Comparison of ENCODE assay signal across 1 cellular context in genomic region chr3:113151475-113152031, GRCh38.
A peak's percentile ranks its signal among the peaks of the same experiment; 100 is the strongest.
TF ChIP-seq lines count a peak whose summit lies in the region.

No MANE protein-coding gene starts in this region.

TF ChIP-seq in HEK293, 187 proteins besides CTCF, POLR2A, EP300 and RAD21 (continued from another document and continues in another):
- TF ChIP-seq ZNF518A (tag by site-specific recombination; conservative IDR thresholded peaks at IDR 0.05; ENCODE audit: low read depth) (peak; percentile 30; the same call in 1 of the 2 replicates), ZNF223 (tag by site-specific recombination; IDR thresholded peaks at IDR 0.05) (peak; percentile 97), ZNF366 (tag by site-specific recombination; conservative IDR thresholded peaks at IDR 0.05) (peak; percentile 47; the same call in 1 of the 2 replicates), ZEB2 (tag by site-specific recombination; IDR thresholded peaks at IDR 0.05) (peak; percentile 65; the same call in 1 of the 2 replicates), ZBTB48 (tag by site-specific recombination; IDR thresholded peaks at IDR 0.05) (no peak), ZNF501 (tag by site-specific recombination; IDR thresholded peaks at IDR 0.05) (no peak), TSHZ1 (tag by site-specific recombination; IDR thresholded peaks at IDR 0.05; ENCODE audit: borderline replicate concordance) (peak; percentile 77), KLF10 (tag by site-specific recombination; IDR thresholded peaks at IDR 0.05) (peak; percentile 53; the same call in 1 of the 2 replicates), GLIS1 (tag by site-specific recombination; IDR thresholded peaks at IDR 0.05) (peak; percentile 96), ZIC2 (tag by site-specific recombination; IDR thresholded peaks at IDR 0.05) (peak; percentile 95), TCF7L2 (IDR thresholded peaks at IDR 0.05; ENCODE audit: borderline replicate concordance, low read depth, low read length) (peak; percentile 50; the same call in 1 of the 2 replicates), ZBTB17 (tag by site-specific recombination; IDR thresholded peaks at IDR 0.05) (peak; percentile 79), MZF1 (tag by site-specific recombination; IDR thresholded peaks at IDR 0.05; ENCODE audit: borderline replicate concordance) (peak; percentile 40; the same call in 1 of the 2 replicates), PRDM4 (tag by site-specific recombination; IDR thresholded peaks at IDR 0.05) (peak; percentile 89), SP7 (tag by site-specific recombination; IDR thresholded peaks at IDR 0.05) (peak; percentile 95), ZXDB (tag by site-specific recombination; IDR thresholded peaks at IDR 0.05) (peak; percentile 72), ZFP41 (tag by site-specific recombination; IDR thresholded peaks at IDR 0.05; ENCODE audit: borderline replicate concordance) (no peak), ZNF596 (tag by site-specific recombination; IDR thresholded peaks at IDR 0.05) (no peak; the same call in 1 of the 2 replicates), ZNF548 (tag by site-specific recombination; IDR thresholded peaks at IDR 0.05) (no peak), ZNF449 (tag by site-specific recombination; IDR thresholded peaks at IDR 0.05) (peak; percentile 31; the same call in 1 of the 2 replicates), ZNF558 (tag by site-specific recombination; IDR thresholded peaks at IDR 0.05) (peak; percentile 58; the same call in 1 of the 2 replicates), PRDM6 (tag by site-specific recombination; IDR thresholded peaks at IDR 0.05) (peak; percentile 98), ZFP69B (tag by site-specific recombination; IDR thresholded peaks at IDR 0.05) (peak; percentile 59; the same call in 1 of the 2 replicates), ZBTB8A (tag by site-specific recombination; IDR thresholded peaks at IDR 0.05) (peak; percentile 81), KLF17 (tag by site-specific recombination; IDR thresholded peaks at IDR 0.05) (peak; percentile 62; the same call in 1 of the 2 replicates), SCRT1 (tag by site-specific recombination; IDR thresholded peaks at IDR 0.05; ENCODE audit: borderline replicate concordance) (no peak), ZNF623 (tag by site-specific recombination; IDR thresholded peaks at IDR 0.05) (no peak), ZNF843 (tag by site-specific recombination; IDR thresholded peaks at IDR 0.05) (peak; percentile 91), ZNF169 (tag by site-specific recombination; IDR thresholded peaks at IDR 0.05) (no peak), ZSCAN5A (tag by site-specific recombination; IDR thresholded peaks at IDR 0.05) (no peak), ZNF660 (tag by site-specific recombination; IDR thresholded peaks at IDR 0.05) (no peak), ZFHX2 (tag by site-specific recombination; conservative IDR thresholded peaks at IDR 0.05) (peak; percentile 51; the same call in 1 of the 2 replicates), ATF2 (tag by site-specific recombination; IDR thresholded peaks at IDR 0.05; ENCODE audit: low read depth) (no peak), SP3 (tag by site-specific recombination; IDR thresholded peaks at IDR 0.05) (no peak), PRDM10 (tag by site-specific recombination; IDR thresholded peaks at IDR 0.05) (peak; percentile 83)
